In genomic region chr2:223995569-223995968, GRCh38 we compare ENCODE assay signal across 11 cellular contexts. TPM values are rescaled to one million over a fixed set of nuclear protein-coding genes. Genes with fewer than 3 reads are reported as not detected.
DNase-seq lines count a peak whose midpoint lies in the region; ATAC-seq and TF ChIP-seq lines count a peak whose summit lies in the region.
"Had no signal": no experiment of that assay in that cellular context is flagged by ENCODE, and none has a peak within 500 bp of the region (broad histone marks: within the 10 kb centered on the region; RNA-seq: fewer than 3 reads in every experiment).

No MANE protein-coding gene starts in this region.

- H3K9me3 ChIP-seq in RWPE2 (ENCODE audit: severe bottlenecking): no peaks in the 10 kb centered on the region
- H3K9me3 ChIP-seq: right lobe of liver had no signal

- no peak overlapping the region for H3K4me3 ChIP-seq in RWPE2 (ENCODE audit: severe bottlenecking)
- H3K4me3 ChIP-seq: GM12878, right lobe of liver had no signal

- no peak for TF ChIP-seq CTCF in RWPE2 (IDR thresholded peaks at IDR 0.05; ENCODE audit: poor library complexity, severe bottlenecking)

- peaks cover 91% of the 10 kb centered on the region for H3K36me3 ChIP-seq in RWPE2 (ENCODE audit: low read depth)
- H3K36me3 ChIP-seq: right lobe of liver had no signal

- peak overlapping the region; percentile 41 for H3K27ac ChIP-seq in RWPE2 (ENCODE audit: poor library complexity, severe bottlenecking)
- H3K27ac ChIP-seq: right lobe of liver had no signal

- DNase-seq in A172 (ENCODE audit: low spot score): peak; percentile 13
- DNase-seq in ELR (ENCODE audit: low read depth): peak; percentile 62
- no peak for DNase-seq in RWPE2 (ENCODE audit: low spot score)
- no peak for DNase-seq in NCI-H2081 (lab: John Stamatoyannopoulos, UW)
- no peak for DNase-seq in SIG-M5 (lab: John Stamatoyannopoulos, UW)
- DNase-seq in NCI-H146 treated with DMSO at 0.1 percent for 48 hours (lab: John Stamatoyannopoulos, UW; ENCODE audit: unreplicated experiment): no peak
- DNase-seq: NCI-H345, right lobe of liver had no signal

- H3K4me1 ChIP-seq in RWPE2 (ENCODE audit: insufficient read depth, poor library complexity, severe bottlenecking): peaks cover 8% of the 10 kb centered on the region
- H3K4me1 ChIP-seq: right lobe of liver had no signal

- H3K27me3 ChIP-seq in RWPE2 (ENCODE audit: insufficient read depth, poor library complexity, severe bottlenecking): no peaks in the 10 kb centered on the region
- H3K27me3 ChIP-seq: right lobe of liver had no signal

- peak; percentile 53 for ATAC-seq in RWPE2 (ENCODE audit: low read depth)
- ATAC-seq in esophagus mucosa: peak; percentile 57
- no peak for ATAC-seq in GM18520 (IDR thresholded peaks at IDR 0.05; ENCODE audit: unreplicated experiment)

RNA-seq across cellular contexts. Expression of gene MRPL44, which starts 38.3 kb away (rescaled TPM):
- total RNA-seq in A172 (2014; rRNA removed; shearing (Covaris generic)): 63.1 and 69.4 TPM in 2 replicates
- total RNA-seq in esophagus mucosa: 18.4 TPM

RNA-seq across cellular contexts. Expression of gene SERPINE2, which starts 43.5 kb away (rescaled TPM):
- 266 and 429 TPM in 2 replicates for total RNA-seq in A172 (2014; rRNA removed; shearing (Covaris generic))
- total RNA-seq in esophagus mucosa: 63.7 TPM

RNA-seq across cellular contexts. Expression of gene WDFY1, which starts 50.4 kb away (rescaled TPM):
- 70.9 and 78.5 TPM in 2 replicates for total RNA-seq in A172 (2014; rRNA removed; shearing (Covaris generic))
- 24.9 TPM for total RNA-seq in esophagus mucosa

Comparison
In these comparisons a context has a peak if more than half of its experiments do, and no peak if none do; other contexts are left out.
1. DNase-seq: peak in A172 (single experiment) and ELR (single experiment); none in RWPE2 (single experiment), NCI-H2081 (0 of 2), SIG-M5 (single experiment) and NCI-H146 treated with DMSO at 0.1 percent for 48 hours (single experiment).